ENCODE assay signal across 8 cellular contexts in genomic region chr9:129036241-129036922, GRCh38. TPM values are rescaled to one million over a fixed set of nuclear protein-coding genes. Genes with fewer than 3 reads are reported as not detected.
DNase-seq lines count a peak whose midpoint lies in the region; ATAC-seq and TF ChIP-seq lines count a peak whose summit lies in the region.

A gene with protein sequence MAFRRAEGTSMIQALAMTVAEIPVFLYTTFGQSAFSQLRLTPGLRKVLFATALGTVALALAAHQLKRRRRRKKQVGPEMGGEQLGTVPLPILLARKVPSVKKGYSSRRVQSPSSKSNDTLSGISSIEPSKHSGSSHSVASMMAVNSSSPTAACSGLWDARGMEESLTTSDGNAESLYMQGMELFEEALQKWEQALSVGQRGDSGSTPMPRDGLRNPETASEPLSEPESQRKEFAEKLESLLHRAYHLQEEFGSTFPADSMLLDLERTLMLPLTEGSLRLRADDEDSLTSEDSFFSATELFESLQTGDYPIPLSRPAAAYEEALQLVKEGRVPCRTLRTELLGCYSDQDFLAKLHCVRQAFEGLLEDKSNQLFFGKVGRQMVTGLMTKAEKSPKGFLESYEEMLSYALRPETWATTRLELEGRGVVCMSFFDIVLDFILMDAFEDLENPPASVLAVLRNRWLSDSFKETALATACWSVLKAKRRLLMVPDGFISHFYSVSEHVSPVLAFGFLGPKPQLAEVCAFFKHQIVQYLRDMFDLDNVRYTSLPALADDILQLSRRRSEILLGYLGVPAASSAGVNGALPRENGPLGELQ (plus strand): TSS chr9:129036626. CDS start chr9:129040595, 3,969 bp downstream.

- H3K9me3 Mint-ChIP-seq in activated T-cell treated with anti-CD3 and anti-CD28 coated beads, Interleukin-2, amount 50 U/mL, for 4 hours, result no peaks in the 10 kb centered on the region

- H3K27me3 Mint-ChIP-seq in activated T-cell treated with anti-CD3 and anti-CD28 coated beads, Interleukin-2, amount 50 U/mL, for 4 hours (ENCODE audit: low read depth), result no peaks in the 10 kb centered on the region

- 0% methylated on average over 49 of the region's 49 CpGs for WGBS in esophagus, 2 donors

- DNase-seq in DMS153 treated with DMSO at 0.1 percent for 48 hours (lab: John Stamatoyannopoulos, UW; ENCODE audit: unreplicated experiment) (peak; percentile 99), KBM-7 (peak; percentile 99)
- DNase-seq in activated T-cell treated with anti-CD3 and anti-CD28 coated beads, Interleukin-2, amount 50 U/mL, for 4 hours, result peak; percentile 88
- DNase-seq in stimulated activated CD8-positive, alpha-beta memory T cell treated with anti-CD3 and anti-CD28 coated beads, Interleukin-7, amount 100 ng/mL, for 24 hours (ENCODE audit: low read depth), result peak; percentile 88

- H3K27ac ChIP-seq in esophagus (ENCODE audit: low read depth in 2 of 2, low read length in 1 of 2) (peak within 1 kb of the TSS; percentile 89 to 90), muscle layer of colon (ENCODE audit: low read depth, low read length) (peak within 1 kb of the TSS; percentile 76)

- H3K9ac ChIP-seq in muscle layer of colon (ENCODE audit: low read length), result peak within 1 kb of the TSS; percentile 64

- H3K27me3 ChIP-seq in esophagus (ENCODE audit: control insufficient read depth in 1 of 2, insufficient read depth in 2 of 2, low read length in 2 of 2), result no peaks in the 10 kb centered on the region
- H3K27me3 ChIP-seq in muscle layer of colon (ENCODE audit: control insufficient read depth in 1 of 2, insufficient read depth in 2 of 2, low read length in 2 of 2), result no peaks in the 10 kb centered on the region

- in situ Hi-C loops in KBM-7 (cut with MboI; ENCODE audit: low pct_unique_long_range_greater_than_20kb, low sequenced_read_pairs), result no loop called here

- H3K4me3 ChIP-seq in esophagus (ENCODE audit: low read depth in 1 of 2, low read length in 2 of 2) (peak within 1 kb of the TSS; percentile 82 to 87), muscle layer of colon (ENCODE audit: low read depth in 1 of 2, low read length in 2 of 2) (peak within 1 kb of the TSS; percentile 76 to 96)

- H3K9me3 ChIP-seq in esophagus (ENCODE audit: control insufficient read depth in 2 of 2, insufficient read depth in 1 of 2, low read depth in 1 of 2, low read length in 1 of 2), result no peaks in the 10 kb centered on the region
- H3K9me3 ChIP-seq in muscle layer of colon (ENCODE audit: low read length), result no peaks in the 10 kb centered on the region

- H3K4me1 ChIP-seq in esophagus (ENCODE audit: control insufficient read depth in 2 of 2, insufficient read depth in 2 of 2, low read length in 1 of 2) (peaks cover 8 to 15% of the 10 kb centered on the region in 2 donors), muscle layer of colon (ENCODE audit: insufficient read depth, low read length) (peaks cover 13% of the 10 kb centered on the region)

- H3K36me3 ChIP-seq in esophagus (ENCODE audit: control insufficient read depth in 2 of 2, insufficient read depth in 2 of 2, low read length in 1 of 2) (peaks cover 0 to 4% of the 10 kb centered on the region in 2 donors), muscle layer of colon (ENCODE audit: insufficient read depth, low read length) (peaks cover 5% of the 10 kb centered on the region)

- peak within 1 kb of the TSS; percentile 97 for H3K4me3 Mint-ChIP-seq in activated T-cell treated with anti-CD3 and anti-CD28 coated beads, Interleukin-2, amount 50 U/mL, for 4 hours

- ATAC-seq in GM21717 (IDR thresholded peaks at IDR 0.05; ENCODE audit: unreplicated experiment), result peak; percentile 90
- peak; percentile 99 for ATAC-seq in activated T-cell treated with anti-CD3 and anti-CD28 coated beads, Interleukin-2, amount 50 U/mL, for 4 hours

- peaks cover 32% of the 10 kb centered on the region for H3K4me1 Mint-ChIP-seq in activated T-cell treated with anti-CD3 and anti-CD28 coated beads, Interleukin-2, amount 50 U/mL, for 4 hours (ENCODE audit: low read depth)

- H3K36me3 Mint-ChIP-seq in activated T-cell treated with anti-CD3 and anti-CD28 coated beads, Interleukin-2, amount 50 U/mL, for 4 hours (ENCODE audit: insufficient read depth), result no peaks in the 10 kb centered on the region

TF ChIP-seq in PFSK-1, 5 proteins besides CTCF, POLR2A, EP300 and RAD21:
- TF ChIP-seq REST (IDR thresholded peaks at IDR 0.05; ENCODE audit: insufficient read depth in 1 of 2, low read depth in 2 of 2, low read length in 2 of 2) (no peak), FOXP2 (optimal IDR thresholded peaks at IDR 0.05; ENCODE audit: borderline replicate concordance, extremely low read depth, extremely low read length, insufficient read depth) (peak; percentile 57), TAF1 (IDR thresholded peaks at IDR 0.05; ENCODE audit: borderline replicate concordance, insufficient read depth, low read length) (0 out of 2 replicates have a peak, but pooled peaks have one; percentile 35), POLR2AphosphoS5 (IDR thresholded peaks at IDR 0.05; ENCODE audit: low read depth, low read length) (peak; percentile 72), SIN3A (IDR thresholded peaks at IDR 0.05; ENCODE audit: borderline replicate concordance, insufficient read depth, low read length) (0 out of 2 replicates have a peak, but pooled peaks have one; percentile 40)

RNA-seq across cellular contexts. Expression of the gene that starts here (rescaled TPM):
- polyA plus RNA-seq in PFSK-1 (2012; ENCODE audit: insufficient read length, low read depth), result 18.7 TPM
- total RNA-seq in activated T-cell treated with anti-CD3 and anti-CD28 coated beads, Interleukin-2, amount 50 U/mL, for 4 hours, result 10 to 100 TPM; 42.4 to 50.9 (median 46.6) TPM
- polyA plus RNA-seq in esophagus, result 10 to 100 TPM; 25.5 to 36.2 TPM

Comparison
In these comparisons a context has a peak if more than half of its experiments do, and no peak if none do; other contexts are left out.
1. Peak in every context shown above with its lines: DNase-seq, ATAC-seq, H3K4me3 ChIP-seq and H3K27ac ChIP-seq.